In the genomic region with DNA sequence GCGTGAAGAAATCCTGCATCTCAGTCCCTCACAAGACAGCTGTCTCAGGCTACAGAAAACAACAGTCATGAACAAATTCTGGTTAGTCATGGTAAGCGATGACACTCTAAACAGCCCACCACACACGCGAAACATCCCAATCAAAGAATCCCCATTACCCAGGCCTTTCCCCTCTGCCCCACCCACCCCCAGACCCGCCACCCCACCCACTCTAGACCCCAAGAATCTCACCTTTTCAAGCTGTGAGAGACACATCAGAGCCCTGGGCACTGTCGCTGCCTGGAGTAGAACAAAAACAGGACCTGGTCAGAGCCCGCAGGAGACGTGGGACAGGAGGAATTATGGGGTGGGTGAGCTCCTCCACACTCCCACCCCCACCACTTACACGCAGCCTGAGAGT, we compare ENCODE assay signal across 11 cellular contexts. TPM values are rescaled to one million over a fixed set of nuclear protein-coding genes. Genes with fewer than 3 reads are reported as not detected.
DNase-seq lines count a peak whose midpoint lies in the region; ATAC-seq and TF ChIP-seq lines count a peak whose summit lies in the region.
"Had no signal": no experiment of that assay in that cellular context is flagged by ENCODE, and none has a peak within 500 bp of the region (broad histone marks: within the 10 kb centered on the region; RNA-seq: fewer than 3 reads in every experiment).

No MANE protein-coding gene starts in this region.

- TF ChIP-seq POLR2A in uterus (IDR thresholded peaks at IDR 0.05) = no peak

- H3K4me3 Mint-ChIP-seq in activated naive CD4-positive, alpha-beta T cell treated with anti-CD3 and anti-CD28 coated beads for 36 hours = peak overlapping the region; percentile 97
- peak overlapping the region; percentile 92 to 99 (median 96) for H3K4me3 Mint-ChIP-seq in T-cell
- H3K4me3 Mint-ChIP-seq in stimulated activated naive B cell treated with anti-CD40 and anti-IgM and Interleukin-4, amounts not matched to agents 10 μg/mL and 1 μg/mL and 100 μg/mL, for 72 hours = peak overlapping the region; percentile 93 to 97

- POLR2A ChIA-PET in T-cell (lab: Charles Lee) = interaction anchor here (0.6 to 2.0 kb wide), 5 partner anchors 17 to 151 kb away, joined by 3 to 39 read pairs (median 5); no protein-coding TSS in a partner anchor

- H3K4me1 Mint-ChIP-seq in activated naive CD4-positive, alpha-beta T cell treated with anti-CD3 and anti-CD28 coated beads for 36 hours (ENCODE audit: low read depth) = peaks cover 52% of the 10 kb centered on the region
- peaks cover 66 to 78% (median 67%) of the 10 kb centered on the region in 3 donors for H3K4me1 Mint-ChIP-seq in T-cell
- peaks cover 51 to 82% of the 10 kb centered on the region in 2 donors for H3K4me1 Mint-ChIP-seq in stimulated activated naive B cell treated with anti-CD40 and anti-IgM and Interleukin-4, amounts not matched to agents 10 μg/mL and 1 μg/mL and 100 μg/mL, for 72 hours

- H3K4me3 ChIP-seq in effector memory CD4-positive, alpha-beta T cell (ENCODE audit: insufficient read depth, low read depth, low read length, poor library complexity, severe bottlenecking) = peak overlapping the region; percentile 77
- H3K4me3 ChIP-seq in uterus = no peak overlapping the region

- H3K9me3 Mint-ChIP-seq in activated naive CD4-positive, alpha-beta T cell treated with anti-CD3 and anti-CD28 coated beads for 36 hours = no peaks in the 10 kb centered on the region
- no peaks in the 10 kb centered on the region for H3K9me3 Mint-ChIP-seq in T-cell
- H3K9me3 Mint-ChIP-seq in stimulated activated naive B cell treated with anti-CD40 and anti-IgM and Interleukin-4, amounts not matched to agents 10 μg/mL and 1 μg/mL and 100 μg/mL, for 72 hours = no peaks in the 10 kb centered on the region

- CTCF ChIA-PET in activated naive CD4-positive, alpha-beta T cell treated with anti-CD3 and anti-CD28 coated beads for 36 hours (lab: Charles Lee) = interaction anchor here (0.6 to 2.4 kb wide), 2 partner anchors 12 to 143 kb away, joined by 3 to 11 read pairs; no protein-coding TSS in a partner anchor
- CTCF ChIA-PET in T-cell (lab: Charles Lee) = no interaction called here

- H3K27ac ChIP-seq in effector memory CD4-positive, alpha-beta T cell (ENCODE audit: insufficient read depth, low read length, poor library complexity, severe bottlenecking) = peak overlapping the region; percentile 100
- no peak overlapping the region for H3K27ac ChIP-seq in uterus

- intact Hi-C loops in activated naive CD4-positive, alpha-beta T cell treated with anti-CD3 and anti-CD28 coated beads for 36 hours (cut with micrococcal nuclease) = no loop called here
- intact Hi-C loops in uterus (cut with DNase I; ENCODE audit: low total_unique reads) = loop anchor here (10.0 kb wide), 1 partner anchor 159 kb away; no protein-coding TSS in a partner anchor

- no peaks in the 10 kb centered on the region for H3K27me3 ChIP-seq in effector memory CD4-positive, alpha-beta T cell (replicated peaks; ENCODE audit: control insufficient read depth, insufficient read depth, low read length, poor library complexity, severe bottlenecking)
- no peaks in the 10 kb centered on the region for H3K27me3 ChIP-seq in uterus

- H3K36me3 Mint-ChIP-seq in activated naive CD4-positive, alpha-beta T cell treated with anti-CD3 and anti-CD28 coated beads for 36 hours (ENCODE audit: low read depth) = peaks cover 41% of the 10 kb centered on the region
- H3K36me3 Mint-ChIP-seq in T-cell = peaks cover 38% of the 10 kb centered on the region
- peaks cover 49 to 52% of the 10 kb centered on the region in 2 donors for H3K36me3 Mint-ChIP-seq in stimulated activated naive B cell treated with anti-CD40 and anti-IgM and Interleukin-4, amounts not matched to agents 10 μg/mL and 1 μg/mL and 100 μg/mL, for 72 hours

- H3K36me3 ChIP-seq in effector memory CD4-positive, alpha-beta T cell (ENCODE audit: control insufficient read depth, insufficient read depth, low read length) = peaks cover 30% of the 10 kb centered on the region
- no peaks in the 10 kb centered on the region for H3K36me3 ChIP-seq in uterus

- H3K9me3 ChIP-seq in effector memory CD4-positive, alpha-beta T cell (ENCODE audit: control insufficient read depth, low read length) = no peaks in the 10 kb centered on the region
- H3K9me3 ChIP-seq in uterus = no peaks in the 10 kb centered on the region

- H3K27me3 Mint-ChIP-seq in activated naive CD4-positive, alpha-beta T cell treated with anti-CD3 and anti-CD28 coated beads for 36 hours (ENCODE audit: low read depth) = no peaks in the 10 kb centered on the region
- no peaks in the 10 kb centered on the region for H3K27me3 Mint-ChIP-seq in T-cell
- H3K27me3 Mint-ChIP-seq in stimulated activated naive B cell treated with anti-CD40 and anti-IgM and Interleukin-4, amounts not matched to agents 10 μg/mL and 1 μg/mL and 100 μg/mL, for 72 hours = no peaks in the 10 kb centered on the region

- no peak for TF ChIP-seq CTCF in uterus (IDR thresholded peaks at IDR 0.05)

- H3K27ac Mint-ChIP-seq in activated naive CD4-positive, alpha-beta T cell treated with anti-CD3 and anti-CD28 coated beads for 36 hours = peak overlapping the region; percentile 90
- peak overlapping the region; percentile 90 to 92 for H3K27ac Mint-ChIP-seq in T-cell
- peak overlapping the region; percentile 96 for H3K27ac Mint-ChIP-seq in stimulated activated naive B cell treated with anti-CD40 and anti-IgM and Interleukin-4, amounts not matched to agents 10 μg/mL and 1 μg/mL and 100 μg/mL, for 72 hours
- H3K27ac Mint-ChIP-seq: progenitor cell of endocrine pancreas had no signal

- peaks cover 35% of the 10 kb centered on the region for H3K4me1 ChIP-seq in effector memory CD4-positive, alpha-beta T cell (ENCODE audit: control insufficient read depth, insufficient read depth, low read length, poor library complexity, severe bottlenecking)
- no peaks in the 10 kb centered on the region for H3K4me1 ChIP-seq in uterus

- ATAC-seq in T-cell (replicated peaks in 1 of 4) (no peak), GM21526 (IDR thresholded peaks at IDR 0.05; ENCODE audit: low FRiP score, unreplicated experiment) (no peak)
- no peak for ATAC-seq in stimulated activated naive B cell treated with anti-CD40 and anti-IgM and Interleukin-4, amounts not matched to agents 10 μg/mL and 1 μg/mL and 100 μg/mL, for 72 hours (replicated peaks)
- ATAC-seq: HCT116, Right ventricle myocardium inferior had no signal

- no peak for DNase-seq in activated naive CD4-positive, alpha-beta T cell treated with anti-CD3 and anti-CD28 coated beads for 36 hours
- DNase-seq in activated naive CD4-positive, alpha-beta T cell treated with anti-CD3 and anti-CD28 coated beads, Interleukin-2, amount 50 U/mL, for 16 hours = no peak
- DNase-seq in T-cell = peak in 5 of 34 experiments; percentile 12 to 32 (median 21)
- DNase-seq in effector memory CD4-positive, alpha-beta T cell = peak in 1 of 3 donors; percentile 18
- DNase-seq in stimulated activated naive B cell treated with anti-CD40 and anti-IgM and Interleukin-4, amounts not matched to agents 10 μg/mL and 1 μg/mL and 100 μg/mL, for 72 hours = no peak
- no peak for DNase-seq in inferior parietal cortex (ENCODE audit: extremely low spot score)
- no peak for DNase-seq in uterus

RNA-seq across cellular contexts. Expression of gene HLA-B, which starts 2.7 kb away (rescaled TPM):
- total RNA-seq in activated naive CD4-positive, alpha-beta T cell treated with anti-CD3 and anti-CD28 coated beads for 36 hours = 1,000 to 10,000 TPM; 3,225 to 3,295 TPM
- total RNA-seq in T-cell (1,000 to 10,000 TPM; 6,093 to 7,629 (median 6,896) TPM), uterus (1,000 to 10,000 TPM in 1 of 4 donors, 100 to 1,000 TPM in 3; 134 to 1,272 (median 737) TPM)

RNA-seq across cellular contexts. Expression of gene MICA, which starts 49.1 kb away (rescaled TPM):
- total RNA-seq in activated naive CD4-positive, alpha-beta T cell treated with anti-CD3 and anti-CD28 coated beads for 36 hours = 10 to 100 TPM; 10.2 to 10.4 TPM
- 10 to 100 TPM in 4 of 5 donors, 1 to 10 TPM in 1; 5.5 to 24.0 (median 14.9) TPM for total RNA-seq in T-cell
- total RNA-seq in uterus = 10 to 100 TPM in 3 of 4 donors, 1 to 10 TPM in 1; 9.1 to 31.7 (median 17.2) TPM
